In genomic region chr9:70382709-70383605, GRCh38 we compare ENCODE assay signal across 27 cellular contexts. TPM values are rescaled to one million over a fixed set of nuclear protein-coding genes. Genes with fewer than 3 reads are reported as not detected.
A peak's percentile ranks its signal among the peaks of the same experiment; 100 is the strongest.
DNase-seq lines count a peak whose midpoint lies in the region; ATAC-seq, FAIRE-seq and TF ChIP-seq lines count a peak whose summit lies in the region.
"Had no signal": no experiment of that assay in that cellular context is flagged by ENCODE, and none has a peak within 500 bp of the region (broad histone marks: within the 10 kb centered on the region; RNA-seq: fewer than 3 reads in every experiment).

No MANE protein-coding gene starts in this region.

- no peak overlapping the region for H3K4me3 ChIP-seq in CD4-positive, CD25-positive, alpha-beta regulatory T cell (ENCODE audit: low read depth, low read length)
- H3K4me3 ChIP-seq in bronchial epithelial cell (ENCODE audit: low read depth, low read length), result no peak overlapping the region
- H3K4me3 ChIP-seq: GM23338, SK-N-MC, testis had no signal

- H3K27me3 ChIP-seq in CD4-positive, CD25-positive, alpha-beta regulatory T cell (ENCODE audit: control insufficient read depth, insufficient read depth, low read length), result no peaks in the 10 kb centered on the region
- H3K27me3 ChIP-seq in bronchial epithelial cell (ENCODE audit: control insufficient read depth, insufficient read depth, low read length), result no peaks in the 10 kb centered on the region
- H3K27me3 ChIP-seq: testis had no signal

- H3K27ac ChIP-seq in CD4-positive, CD25-positive, alpha-beta regulatory T cell (ENCODE audit: insufficient read depth, low read length, poor library complexity, severe bottlenecking), result no peak overlapping the region
- H3K27ac ChIP-seq: epithelial cell of prostate, SK-N-MC, testis, WERI-Rb-1 had no signal

- in situ Hi-C loops in G401 (cut with HindIII; ENCODE audit: low sequenced_read_pairs), result no loop called here

- H3K4me1 Mint-ChIP-seq in CD4-positive, CD25-positive, alpha-beta regulatory T cell, result peaks cover 0 to 20% (median 11%) of the 10 kb centered on the region in 4 donors
- H3K4me1 Mint-ChIP-seq: CD14-positive monocyte; stimulated activated memory B cell treated with anti-CD40 and anti-IgM and Interleukin-4, amounts not matched to agents 10 μg/mL and 1 μg/mL and 100 μg/mL, for 72 hours had no signal

- H3K9me3 Mint-ChIP-seq in CD4-positive, CD25-positive, alpha-beta regulatory T cell, result no peaks in the 10 kb centered on the region
- H3K9me3 Mint-ChIP-seq: activated CD4-positive, alpha-beta T cell treated with anti-CD3 and anti-CD28 coated beads, Interleukin-2, amount 10 ng/mL, durations not matched to agents 24 days and 14 days; CD14-positive monocyte; GM23338; memory B cell; stimulated activated memory B cell treated with anti-CD40 and anti-IgM and Interleukin-4, amounts not matched to agents 10 μg/mL and 1 μg/mL and 100 μg/mL, for 72 hours had no signal

- DNase-seq in CD4-positive, CD25-positive, alpha-beta regulatory T cell, result no peak
- DNase-seq in G401 (ENCODE audit: low spot score) (peak; percentile 48), bronchial epithelial cell (ENCODE audit: low read depth) (no peak), omental fat pad (ENCODE audit: low spot score) (no peak), NCI-H2227 treated with DMSO at 0.1 percent for 48 hours (lab: John Stamatoyannopoulos, UW) (no peak)
- DNase-seq: activated CD4-positive, alpha-beta T cell treated with anti-CD3 and anti-CD28 coated beads, Interleukin-2, amount 10 ng/mL, durations not matched to agents 24 days and 14 days; activated naive CD4-positive, alpha-beta T cell treated with Interleukin-2 at 50 U/mL for 16 hours; activated T-cell treated with anti-CD3 and anti-CD28 coated beads, Interleukin-2, amount 50 U/mL, for 48 hours; aorta; cerebellar nuclear complex; GDM1; kidney glomerular epithelial cell; NCI-H69; nucleus accumbens; T-helper 2 cell; WERI-Rb-1 had no signal

- H3K9me3 ChIP-seq in CD4-positive, CD25-positive, alpha-beta regulatory T cell (ENCODE audit: control insufficient read depth in 2 of 2, low read length in 2 of 2), result no peaks in the 10 kb centered on the region
- H3K9me3 ChIP-seq: testis had no signal

- H3K4me3 Mint-ChIP-seq in CD4-positive, CD25-positive, alpha-beta regulatory T cell, result peak overlapping the region in 1 of 4 donors; percentile 6
- H3K4me3 Mint-ChIP-seq: activated CD4-positive, alpha-beta T cell treated with anti-CD3 and anti-CD28 coated beads, Interleukin-2, amount 10 ng/mL, durations not matched to agents 24 days and 14 days; CD14-positive monocyte; GM23338; memory B cell; stimulated activated memory B cell treated with anti-CD40 and anti-IgM and Interleukin-4, amounts not matched to agents 10 μg/mL and 1 μg/mL and 100 μg/mL, for 72 hours had no signal

- ATAC-seq in CD4-positive, CD25-positive, alpha-beta regulatory T cell (ENCODE audit: low read depth in 2 of 2), result no peak
- ATAC-seq in omental fat pad (ENCODE audit: low FRiP score) (peak; percentile 22), GM18861 (IDR thresholded peaks at IDR 0.05; ENCODE audit: unreplicated experiment) (no peak), HG03469 (IDR thresholded peaks at IDR 0.05; ENCODE audit: unreplicated experiment) (no peak)
- ATAC-seq: GM23338; stimulated activated memory B cell treated with anti-CD40 and anti-IgM and Interleukin-4, amounts not matched to agents 10 μg/mL and 1 μg/mL and 100 μg/mL, for 72 hours had no signal

- no peaks in the 10 kb centered on the region for H3K4me1 ChIP-seq in CD4-positive, CD25-positive, alpha-beta regulatory T cell (ENCODE audit: control insufficient read depth, insufficient read depth, low read length, poor library complexity, severe bottlenecking)
- H3K4me1 ChIP-seq: testis had no signal

- peaks cover 19% of the 10 kb centered on the region for H3K36me3 ChIP-seq in CD4-positive, CD25-positive, alpha-beta regulatory T cell (ENCODE audit: control insufficient read depth, insufficient read depth, low read length)
- H3K36me3 ChIP-seq in bronchial epithelial cell (ENCODE audit: control insufficient read depth, insufficient read depth, low read length), result peaks cover 11% of the 10 kb centered on the region
- H3K36me3 ChIP-seq: WERI-Rb-1 had no signal

- H3K27ac Mint-ChIP-seq in CD4-positive, CD25-positive, alpha-beta regulatory T cell, result peak overlapping the region in 2 of 3 donors; percentile 23 to 49
- H3K27ac Mint-ChIP-seq: activated CD4-positive, alpha-beta T cell treated with anti-CD3 and anti-CD28 coated beads, Interleukin-2, amount 10 ng/mL, durations not matched to agents 24 days and 14 days; GM23338; memory B cell; stimulated activated memory B cell treated with anti-CD40 and anti-IgM and Interleukin-4, amounts not matched to agents 10 μg/mL and 1 μg/mL and 100 μg/mL, for 72 hours had no signal

- peak; percentile 55 for FAIRE-seq in bronchial epithelial cell (lab: Jason Lieb, UNC)
- FAIRE-seq: GM18507, HTR-8/SVneo had no signal

- TF ChIP-seq CTCF in bronchial epithelial cell (IDR thresholded peaks at IDR 0.05; ENCODE audit: insufficient read depth, low read length, severe bottlenecking) (no peak), omental fat pad (IDR thresholded peaks at IDR 0.05) (no peak)

- H3K27me3 Mint-ChIP-seq in CD4-positive, CD25-positive, alpha-beta regulatory T cell, result no peaks in the 10 kb centered on the region
- H3K27me3 Mint-ChIP-seq: activated CD4-positive, alpha-beta T cell treated with anti-CD3 and anti-CD28 coated beads, Interleukin-2, amount 10 ng/mL, durations not matched to agents 24 days and 14 days; memory B cell; stimulated activated memory B cell treated with anti-CD40 and anti-IgM and Interleukin-4, amounts not matched to agents 10 μg/mL and 1 μg/mL and 100 μg/mL, for 72 hours had no signal

- H3K36me3 Mint-ChIP-seq in CD4-positive, CD25-positive, alpha-beta regulatory T cell, result peaks cover 39% of the 10 kb centered on the region

RNA-seq across cellular contexts. Expression of gene KLF9, which starts 31.5 kb away (rescaled TPM):
- 86.7 TPM for total RNA-seq in CD4-positive, CD25-positive, alpha-beta regulatory T cell
- polyA plus RNA-seq in CD4-positive, CD25-positive, alpha-beta regulatory T cell, result 1 to 10 TPM; 1.4 to 3.7 (median 3.0) TPM
- total RNA-seq in G401 (2014; rRNA removed; shearing (Covaris generic)), result 6.5 and 12.3 TPM in 2 replicates
- total RNA-seq in bronchial epithelial cell (41.9 and 44.0 TPM in 2 replicates), omental fat pad (100 to 1,000 TPM in 3 of 4 donors, 10 to 100 TPM in 1; 63.4 to 237 (median 164) TPM)
